ENCODE assay signal across 8 cellular contexts in the genomic region with DNA sequence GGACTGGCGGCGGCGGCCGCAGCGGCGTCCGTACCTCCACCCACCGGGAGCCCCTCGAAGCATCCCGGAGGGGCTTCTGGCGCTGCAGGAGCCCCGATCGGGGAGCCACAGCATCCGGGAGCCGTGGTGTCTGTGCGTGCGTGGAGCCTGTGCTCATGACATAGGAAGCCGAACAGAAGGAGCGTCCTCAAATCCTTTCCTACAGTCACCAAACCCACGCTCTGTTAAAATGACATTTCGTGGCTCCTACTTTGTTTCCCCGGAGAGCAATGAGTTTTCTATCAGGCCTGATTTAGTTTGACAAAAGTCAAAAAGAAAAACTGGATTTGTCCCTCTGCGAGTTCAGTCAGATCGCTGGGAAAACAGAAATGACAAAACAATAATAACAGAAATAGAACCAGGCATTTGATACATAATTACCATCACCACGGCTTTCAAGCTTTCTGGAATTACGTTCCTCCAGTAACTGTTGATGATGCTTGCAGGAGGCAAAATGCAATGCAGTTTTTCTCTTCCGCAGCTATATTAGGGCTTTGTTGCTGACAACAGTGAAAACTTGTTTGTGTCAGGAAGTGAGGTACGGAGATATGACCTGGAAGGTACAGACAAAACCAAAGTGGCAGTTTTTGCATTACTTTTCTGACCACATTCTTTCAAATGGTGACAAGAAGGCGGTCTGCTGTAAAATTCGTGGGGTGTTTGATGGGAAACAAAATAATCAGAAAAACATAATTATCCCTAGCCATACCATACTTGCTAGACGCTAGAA.
DNase-seq lines count a peak whose midpoint lies in the region; ATAC-seq and TF ChIP-seq lines count a peak whose summit lies in the region.

No MANE protein-coding gene starts in this region.

- TF ChIP-seq CTCF in sigmoid colon (IDR thresholded peaks at IDR 0.05), result no peak

- H3K27ac ChIP-seq in sigmoid colon, result peak overlapping the region; percentile 95 to 100 (median 98)

- TF ChIP-seq POLR2A in sigmoid colon (IDR thresholded peaks at IDR 0.05), result no peak

- H3K4me3 ChIP-seq in sigmoid colon, result peak overlapping the region; percentile 78 to 99 (median 90)

- intact Hi-C loops in left ventricle myocardium superior (cut with micrococcal nuclease), result no loop called here
- intact Hi-C loops in sigmoid colon (cut with DNase I), result loop anchor here (5.0 kb wide), 4 partner anchors 36 to 319 kb away; no protein-coding TSS in a partner anchor

- DNase-seq in ELR (ENCODE audit: low read depth), result peak; percentile 56
- DNase-seq in activated gamma-delta T cell treated with anti-CD3 and anti-CD28 coated beads, Interleukin-2, amount 50 U/mL, for 16 hours (ENCODE audit: low read depth), result peak; percentile 24
- peak; percentile 79 for DNase-seq in left ventricle myocardium superior
- no peak for DNase-seq in sigmoid colon
- no peak for DNase-seq in SW 1271 (lab: John Stamatoyannopoulos, UW)
- no peak for DNase-seq in NK-92 treated with Interleukin-12 subunit alpha and Interleukin-12 subunit beta, amount 100 ng/mL, for 24 hours (lab: John Stamatoyannopoulos, UW)
- no peak for DNase-seq in dedifferentiated amniotic fluid mesenchymal stem cell (ENCODE audit: extremely low spot score)

- H3K4me1 ChIP-seq in sigmoid colon, result peaks cover 0 to 53% (median 47%) of the 10 kb centered on the region in 4 donors

- no peak for TF ChIP-seq EP300 in sigmoid colon (IDR thresholded peaks at IDR 0.05)

- no peaks in the 10 kb centered on the region for H3K9me3 ChIP-seq in sigmoid colon

- ATAC-seq in HG03342 (IDR thresholded peaks at IDR 0.05; ENCODE audit: unreplicated experiment), result peak; percentile 18
- no peak for ATAC-seq in left ventricle myocardium superior

- WGBS in sigmoid colon, 2 donors, result 8 to 10% methylated on average over 31 of the region's 31 CpGs

- no peaks in the 10 kb centered on the region for H3K36me3 ChIP-seq in sigmoid colon

- no peaks in the 10 kb centered on the region for H3K27me3 ChIP-seq in sigmoid colon

Comparison
In these comparisons a context has a peak if more than half of its experiments do, and no peak if none do; other contexts are left out.
1. DNase-seq: peak in ELR (single experiment), activated gamma-delta T cell treated with anti-CD3 and anti-CD28 coated beads, Interleukin-2, amount 50 U/mL, for 16 hours (single experiment) and left ventricle myocardium superior (single experiment); none in sigmoid colon (single experiment), SW 1271 (0 of 2), NK-92 treated with Interleukin-12 subunit alpha and Interleukin-12 subunit beta, amount 100 ng/mL, for 24 hours (single experiment) and dedifferentiated amniotic fluid mesenchymal stem cell (single experiment).